Comparison of ENCODE assay signal across 20 cellular contexts in the genomic region with DNA sequence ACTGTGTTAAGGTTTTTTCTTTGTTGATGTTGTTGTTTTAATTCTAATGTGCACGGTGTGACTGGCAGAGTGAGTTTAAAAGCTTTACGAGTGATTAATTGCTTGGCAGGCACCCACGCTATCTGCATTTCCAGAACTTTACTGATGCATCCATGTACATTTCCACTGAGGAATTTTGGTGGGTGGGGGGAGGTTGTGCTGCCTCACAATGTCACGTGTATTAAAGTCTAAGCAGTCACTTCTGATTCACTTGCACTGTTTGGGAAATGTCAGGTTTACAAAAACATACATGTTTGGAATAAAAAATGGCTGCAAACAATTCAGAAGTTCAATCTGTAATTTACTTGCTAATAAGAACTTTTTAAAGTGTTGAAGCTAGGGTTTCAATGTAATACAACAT.
"Had no signal": no experiment of that assay in that cellular context is flagged by ENCODE, and none has a peak within 500 bp of the region (broad histone marks: within the 10 kb centered on the region; RNA-seq: fewer than 3 reads in every experiment).

No MANE protein-coding gene starts in this region.

- ATAC-seq: left ventricle myocardium superior; natural killer cell; pancreas; right lobe of liver; stimulated activated naive CD8-positive, alpha-beta T cell treated with anti-CD3 and anti-CD28 coated beads, Interleukin-15, amount 100 ng/mL, for 72 hours had no signal

- H3K4me3 ChIP-seq: dorsolateral prefrontal cortex, lung, pancreas, right lobe of liver, suprapubic skin, thyroid gland, vagina had no signal

- H3K9me3 ChIP-seq: pancreas, right lobe of liver, suprapubic skin, thyroid gland, vagina had no signal

- DNase-seq: dorsolateral prefrontal cortex; effector CD4-positive, alpha-beta T cell; hypothalamus; immature natural killer cell; left ventricle myocardium superior; natural killer cell; occipital lobe; pancreas; right lobe of liver; small intestine; stimulated activated CD4-positive, alpha-beta T cell treated with anti-CD3 and anti-CD28 coated beads, Interleukin-1b, Interleukin-23, amount 100 ng/mL, for 48 hours; stimulated activated CD4-positive, alpha-beta T cell treated with anti-CD3 and anti-CD28 coated beads, Interleukin-4, amount 100 ng/mL, for 1 hour; stimulated activated CD8-positive, alpha-beta memory T cell treated with anti-CD3 and anti-CD28 coated beads, Interleukin-4, amount 100 ng/mL, for 48 hours; stimulated activated naive CD4-positive, alpha-beta T cell; stimulated activated naive CD8-positive, alpha-beta T cell treated with anti-CD3 and anti-CD28 coated beads, Interleukin-15, amount 100 ng/mL, for 72 hours; thyroid gland; trophoblast cell had no signal

- H3K27me3 ChIP-seq: dorsolateral prefrontal cortex, pancreas, right lobe of liver, suprapubic skin, thyroid gland, vagina had no signal

- H3K4me1 ChIP-seq: pancreas, right lobe of liver, thyroid gland had no signal

- H3K27ac ChIP-seq: dorsolateral prefrontal cortex, pancreas, right lobe of liver, suprapubic skin, thyroid gland, vagina had no signal

- H3K36me3 ChIP-seq: pancreas, right lobe of liver, vagina had no signal
